ENCODE assay signal across 1 cellular context in the genomic region with DNA sequence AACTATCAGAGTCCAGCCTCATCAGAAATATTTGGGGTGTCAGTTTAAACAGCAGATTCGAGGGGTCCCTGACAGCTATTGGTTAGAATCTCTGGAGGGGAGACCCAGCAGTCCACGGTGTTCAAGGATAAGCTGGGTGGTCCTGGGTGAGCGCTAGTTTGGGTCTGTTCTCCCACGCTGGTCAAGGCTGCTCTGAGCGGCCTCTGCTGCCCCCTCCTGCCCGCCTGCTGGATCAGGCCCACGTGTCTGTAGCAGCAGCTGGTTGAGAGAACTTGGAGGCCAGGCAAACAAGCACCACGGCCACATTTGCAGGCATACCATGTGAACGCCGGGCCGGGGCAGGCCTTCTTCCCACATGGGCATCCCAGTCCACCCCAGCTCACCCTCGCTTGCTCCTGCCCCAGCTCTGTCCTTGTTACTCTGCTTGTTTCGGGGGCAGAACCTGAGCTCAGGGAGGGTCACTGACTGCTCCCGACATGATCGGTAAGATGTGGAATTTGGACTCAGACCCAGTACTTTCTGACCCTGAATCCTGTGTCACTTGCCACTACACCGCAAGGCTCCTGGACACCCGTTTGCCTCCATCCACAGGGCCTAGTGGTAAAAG.
TF ChIP-seq lines count a peak whose summit lies in the region.

No MANE protein-coding gene starts in this region.

TF ChIP-seq in HepG2, 621 proteins besides CTCF, POLR2A, EP300 and RAD21 (continued from another document):
- TF ChIP-seq, protein P1, sequence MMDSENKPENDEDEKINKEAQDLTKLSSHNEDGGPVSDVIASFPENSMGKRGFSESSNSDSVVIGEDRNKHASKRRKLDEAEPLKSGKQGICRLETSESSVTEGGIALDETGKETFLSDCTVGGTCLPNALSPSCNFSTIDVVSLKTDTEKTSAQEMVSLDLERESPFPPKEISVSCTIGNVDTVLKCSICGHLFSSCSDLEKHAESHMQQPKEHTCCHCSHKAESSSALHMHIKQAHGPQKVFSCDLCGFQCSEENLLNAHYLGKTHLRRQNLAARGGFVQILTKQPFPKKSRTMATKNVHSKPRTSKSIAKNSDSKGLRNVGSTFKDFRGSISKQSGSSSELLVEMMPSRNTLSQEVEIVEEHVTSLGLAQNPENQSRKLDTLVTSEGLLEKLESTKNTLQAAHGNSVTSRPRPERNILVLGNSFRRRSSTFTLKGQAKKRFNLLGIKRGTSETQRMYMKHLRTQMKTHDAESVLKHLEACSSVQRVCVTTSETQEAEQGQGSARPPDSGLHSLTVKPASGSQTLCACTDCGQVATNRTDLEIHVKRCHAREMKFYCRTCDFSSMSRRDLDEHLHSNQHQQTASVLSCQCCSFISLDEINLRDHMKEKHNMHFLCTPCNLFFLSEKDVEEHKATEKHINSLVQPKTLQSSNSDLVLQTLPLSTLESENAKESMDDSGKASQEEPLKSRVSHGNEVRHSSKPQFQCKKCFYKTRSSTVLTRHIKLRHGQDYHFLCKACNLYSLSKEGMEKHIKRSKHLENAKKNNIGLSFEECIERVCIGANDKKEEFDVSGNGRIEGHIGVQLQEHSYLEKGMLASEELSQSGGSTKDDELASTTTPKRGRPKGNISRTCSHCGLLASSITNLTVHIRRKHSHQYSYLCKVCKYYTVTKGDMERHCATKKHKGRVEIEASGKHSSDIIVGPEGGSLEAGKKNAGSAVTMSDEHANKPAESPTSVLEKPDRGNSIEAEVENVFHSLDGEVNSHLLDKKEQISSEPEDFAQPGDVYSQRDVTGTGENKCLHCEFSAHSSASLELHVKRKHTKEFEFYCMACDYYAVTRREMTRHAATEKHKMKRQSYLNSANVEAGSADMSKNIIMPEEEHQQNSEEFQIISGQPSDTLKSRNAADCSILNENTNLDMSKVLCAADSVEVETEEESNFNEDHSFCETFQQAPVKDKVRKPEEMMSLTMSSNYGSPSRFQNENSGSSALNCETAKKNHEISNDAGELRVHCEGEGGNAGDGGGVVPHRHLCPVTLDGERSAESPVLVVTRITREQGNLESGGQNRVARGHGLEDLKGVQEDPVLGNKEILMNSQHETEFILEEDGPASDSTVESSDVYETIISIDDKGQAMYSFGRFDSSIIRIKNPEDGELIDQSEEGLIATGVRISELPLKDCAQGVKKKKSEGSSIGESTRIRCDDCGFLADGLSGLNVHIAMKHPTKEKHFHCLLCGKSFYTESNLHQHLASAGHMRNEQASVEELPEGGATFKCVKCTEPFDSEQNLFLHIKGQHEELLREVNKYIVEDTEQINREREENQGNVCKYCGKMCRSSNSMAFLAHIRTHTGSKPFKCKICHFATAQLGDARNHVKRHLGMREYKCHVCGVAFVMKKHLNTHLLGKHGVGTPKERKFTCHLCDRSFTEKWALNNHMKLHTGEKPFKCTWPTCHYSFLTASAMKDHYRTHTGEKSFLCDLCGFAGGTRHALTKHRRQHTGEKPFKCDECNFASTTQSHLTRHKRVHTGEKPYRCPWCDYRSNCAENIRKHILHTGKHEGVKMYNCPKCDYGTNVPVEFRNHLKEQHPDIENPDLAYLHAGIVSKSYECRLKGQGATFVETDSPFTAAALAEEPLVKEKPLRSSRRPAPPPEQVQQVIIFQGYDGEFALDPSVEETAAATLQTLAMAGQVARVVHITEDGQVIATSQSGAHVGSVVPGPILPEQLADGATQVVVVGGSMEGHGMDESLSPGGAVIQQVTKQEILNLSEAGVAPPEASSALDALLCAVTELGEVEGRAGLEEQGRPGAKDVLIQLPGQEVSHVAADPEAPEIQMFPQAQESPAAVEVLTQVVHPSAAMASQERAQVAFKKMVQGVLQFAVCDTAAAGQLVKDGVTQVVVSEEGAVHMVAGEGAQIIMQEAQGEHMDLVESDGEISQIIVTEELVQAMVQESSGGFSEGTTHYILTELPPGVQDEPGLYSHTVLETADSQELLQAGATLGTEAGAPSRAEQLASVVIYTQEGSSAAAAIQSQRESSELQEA (CRISPR knock-in tag; IDR thresholded peaks at IDR 0.05; ENCODE audit: not compliant biosample characterization) = no peak
- no peak for TF ChIP-seq TBL1XR1 (IDR thresholded peaks at IDR 0.05; ENCODE audit: borderline replicate concordance, low read length, partially characterized antibody)
- no peak for TF ChIP-seq MAZ (IDR thresholded peaks at IDR 0.05; ENCODE audit: borderline replicate concordance, low read depth, low read length)
- peak; percentile 48; the same call in 1 of the 2 replicates for TF ChIP-seq MAZ (CRISPR knock-in tag; IDR thresholded peaks at IDR 0.05; ENCODE audit: low read depth)
- TF ChIP-seq, protein P2, sequence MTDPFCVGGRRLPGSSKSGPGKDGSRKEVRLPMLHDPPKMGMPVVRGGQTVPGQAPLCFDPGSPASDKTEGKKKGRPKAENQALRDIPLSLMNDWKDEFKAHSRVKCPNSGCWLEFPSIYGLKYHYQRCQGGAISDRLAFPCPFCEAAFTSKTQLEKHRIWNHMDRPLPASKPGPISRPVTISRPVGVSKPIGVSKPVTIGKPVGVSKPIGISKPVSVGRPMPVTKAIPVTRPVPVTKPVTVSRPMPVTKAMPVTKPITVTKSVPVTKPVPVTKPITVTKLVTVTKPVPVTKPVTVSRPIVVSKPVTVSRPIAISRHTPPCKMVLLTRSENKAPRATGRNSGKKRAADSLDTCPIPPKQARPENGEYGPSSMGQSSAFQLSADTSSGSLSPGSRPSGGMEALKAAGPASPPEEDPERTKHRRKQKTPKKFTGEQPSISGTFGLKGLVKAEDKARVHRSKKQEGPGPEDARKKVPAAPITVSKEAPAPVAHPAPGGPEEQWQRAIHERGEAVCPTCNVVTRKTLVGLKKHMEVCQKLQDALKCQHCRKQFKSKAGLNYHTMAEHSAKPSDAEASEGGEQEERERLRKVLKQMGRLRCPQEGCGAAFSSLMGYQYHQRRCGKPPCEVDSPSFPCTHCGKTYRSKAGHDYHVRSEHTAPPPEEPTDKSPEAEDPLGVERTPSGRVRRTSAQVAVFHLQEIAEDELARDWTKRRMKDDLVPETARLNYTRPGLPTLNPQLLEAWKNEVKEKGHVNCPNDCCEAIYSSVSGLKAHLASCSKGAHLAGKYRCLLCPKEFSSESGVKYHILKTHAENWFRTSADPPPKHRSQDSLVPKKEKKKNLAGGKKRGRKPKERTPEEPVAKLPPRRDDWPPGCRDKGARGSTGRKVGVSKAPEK (CRISPR knock-in tag; IDR thresholded peaks at IDR 0.05; ENCODE audit: borderline replicate concordance) = no peak
